In the genomic region with DNA sequence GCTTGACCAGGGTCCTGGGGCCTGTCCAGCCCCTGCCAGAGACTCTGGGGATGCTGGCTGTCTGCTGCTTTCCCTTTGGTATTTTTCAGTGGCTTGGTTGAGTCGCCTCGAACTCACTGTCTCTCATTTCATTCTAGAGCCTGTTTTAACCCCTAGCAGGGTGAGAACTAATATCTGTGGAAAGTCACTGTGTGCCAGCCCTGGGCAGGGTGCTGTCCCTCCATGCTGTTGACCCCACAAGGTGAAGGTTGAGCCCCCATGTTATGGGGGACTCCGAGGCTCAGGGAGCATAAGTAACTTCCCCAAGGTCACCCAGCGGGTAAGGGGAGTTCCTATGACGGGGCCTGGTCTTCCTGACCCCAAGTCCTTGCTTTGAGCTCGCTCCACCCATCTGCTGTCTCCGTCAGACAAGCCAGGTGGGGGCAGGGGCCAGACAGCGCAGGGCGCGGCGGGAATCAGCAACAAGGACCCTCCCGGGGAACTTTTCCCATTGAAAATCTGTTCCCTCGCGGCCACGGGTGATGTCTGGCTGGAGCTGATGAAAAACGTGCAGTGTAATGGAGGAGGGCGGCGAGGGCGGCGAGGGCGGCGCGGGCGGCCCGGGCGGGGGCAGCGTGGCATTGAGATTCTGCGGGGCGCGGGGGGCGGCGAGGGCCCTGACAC, we compare ENCODE assay signal across 8 cellular contexts. TPM values are rescaled to one million over a fixed set of nuclear protein-coding genes. Genes with fewer than 3 reads are reported as not detected.
DNase-seq lines count a peak whose midpoint lies in the region; ATAC-seq and TF ChIP-seq lines count a peak whose summit lies in the region.

No MANE protein-coding gene starts in this region.

- H3K36me3 ChIP-seq in ovary, result no peaks in the 10 kb centered on the region

- TF ChIP-seq CTCF in epithelial cell of esophagus (IDR thresholded peaks at IDR 0.05; ENCODE audit: insufficient read depth, low read depth, low read length, missing control alignments) (no peak), ovary (IDR thresholded peaks at IDR 0.05) (no peak)

- H3K27me3 ChIP-seq in ovary, result no peaks in the 10 kb centered on the region

- peaks cover 9% of the 10 kb centered on the region for H3K4me1 ChIP-seq in ovary (ENCODE audit: insufficient read depth)

- H3K4me3 Mint-ChIP-seq in activated T-cell treated with anti-CD3 and anti-CD28 coated beads, Interleukin-2, amount 50 U/mL, for 24 hours, result peak overlapping the region; percentile 82

- H3K27ac Mint-ChIP-seq in activated T-cell treated with anti-CD3 and anti-CD28 coated beads, Interleukin-2, amount 50 U/mL, for 24 hours, result peak overlapping the region; percentile 86

- no peaks in the 10 kb centered on the region for H3K9me3 Mint-ChIP-seq in activated T-cell treated with anti-CD3 and anti-CD28 coated beads, Interleukin-2, amount 50 U/mL, for 24 hours

- peak overlapping the region; percentile 44 for H3K4me3 ChIP-seq in epithelial cell of esophagus (ENCODE audit: low read length)
- H3K4me3 ChIP-seq in ovary, result peak overlapping the region; percentile 45

- peaks cover 22% of the 10 kb centered on the region for H3K4me1 Mint-ChIP-seq in activated T-cell treated with anti-CD3 and anti-CD28 coated beads, Interleukin-2, amount 50 U/mL, for 24 hours (ENCODE audit: low read depth)

- H3K27ac ChIP-seq in ovary, result no peak overlapping the region

- TF ChIP-seq POLR2A in ovary (IDR thresholded peaks at IDR 0.05), result no peak

- H3K36me3 Mint-ChIP-seq in activated T-cell treated with anti-CD3 and anti-CD28 coated beads, Interleukin-2, amount 50 U/mL, for 24 hours (ENCODE audit: low read depth), result peaks cover 10% of the 10 kb centered on the region

- H3K27me3 Mint-ChIP-seq in activated T-cell treated with anti-CD3 and anti-CD28 coated beads, Interleukin-2, amount 50 U/mL, for 24 hours, result peaks cover 46% of the 10 kb centered on the region

- intact Hi-C loops in ovary (cut with DNase I), result no loop called here

- TF ChIP-seq EP300 in ovary (IDR thresholded peaks at IDR 0.05), result no peak

- no peaks in the 10 kb centered on the region for H3K9me3 ChIP-seq in ovary

- DNase-seq in activated T-cell treated with anti-CD3 and anti-CD28 coated beads, Interleukin-2, amount 50 U/mL, for 24 hours, result peak; percentile 50
- DNase-seq in activated T-cell treated with anti-CD3 and anti-CD28 coated beads for 4 hours, result no peak
- DNase-seq in epithelial cell of esophagus (ENCODE audit: low read depth), result no peak
- DNase-seq in ovary, result peak; percentile 30 to 62 (median 45)
- DNase-seq in NCI-H2107 treated with DMSO at 0.1 percent for 48 hours (lab: John Stamatoyannopoulos, UW; ENCODE audit: unreplicated experiment), result no peak
- no peak for DNase-seq in NCI-H2081 treated with DMSO at 0.1 percent for 48 hours (lab: John Stamatoyannopoulos, UW)

- 2 to 4% (median 3%) methylated on average over 32 of the region's 32 CpGs for WGBS in ovary, 3 donors

- ATAC-seq in SK-N-SH treated with all-trans-retinoic acid at 6 μM for 48 hours (peak; percentile 8), GM19035 (IDR thresholded peaks at IDR 0.05; ENCODE audit: unreplicated experiment) (no peak)

TF ChIP-seq in SK-N-SH treated with all-trans-retinoic acid at 6 μM for 48 hours, 23 proteins besides CTCF, POLR2A, EP300 and RAD21:
- TF ChIP-seq OSR1 (CRISPR knock-in tag; IDR thresholded peaks at IDR 0.05) (no peak), TSHZ2 (CRISPR knock-in tag; IDR thresholded peaks at IDR 0.05) (no peak), GLIS3 (CRISPR knock-in tag; IDR thresholded peaks at IDR 0.05) (no peak), SNAI2 (CRISPR knock-in tag; IDR thresholded peaks at IDR 0.05) (no peak), BACH2 (CRISPR knock-in tag; IDR thresholded peaks at IDR 0.05; ENCODE audit: borderline replicate concordance) (no peak), ZFP30 (CRISPR knock-in tag; IDR thresholded peaks at IDR 0.05) (no peak), ESRRG (CRISPR knock-in tag; IDR thresholded peaks at IDR 0.05) (no peak), RARB (CRISPR knock-in tag; IDR thresholded peaks at IDR 0.05) (no peak), ZC3H10 (CRISPR knock-in tag; IDR thresholded peaks at IDR 0.05) (no peak), ARNTL (CRISPR knock-in tag; IDR thresholded peaks at IDR 0.05; ENCODE audit: borderline replicate concordance, low read depth) (no peak), ZNF70 (CRISPR knock-in tag; IDR thresholded peaks at IDR 0.05) (no peak), CSDC2 (CRISPR knock-in tag; IDR thresholded peaks at IDR 0.05) (no peak), PPARA (CRISPR knock-in tag; IDR thresholded peaks at IDR 0.05; ENCODE audit: borderline replicate concordance) (no peak), ZFP3 (CRISPR knock-in tag; IDR thresholded peaks at IDR 0.05) (no peak)

RNA-seq across cellular contexts. Expression of gene DCAKD, which starts 32.8 kb away (rescaled TPM):
- 10 to 100 TPM; 30.9 to 62.3 (median 48.0) TPM for total RNA-seq in ovary
- polyA plus RNA-seq in ovary, result 10 to 100 TPM; 19.8 to 27.0 TPM

RNA-seq across cellular contexts. Expression of gene NMT1, which starts 42.5 kb away (rescaled TPM):
- total RNA-seq in ovary, result 10 to 100 TPM; 25.5 to 91.4 (median 79.3) TPM
- 10 to 100 TPM; 23.0 to 66.5 TPM for polyA plus RNA-seq in ovary

RNA-seq across cellular contexts. Expression of gene C1QL1, which starts 50.5 kb away (rescaled TPM):
- 1 to 10 TPM in 3 of 7 donors, under 1 TPM in 2, not detected in 2; 0.20 to 6.0 (median 1.1) TPM for total RNA-seq in ovary
- polyA plus RNA-seq in ovary, result under 1 TPM in 1 of 2 donors, not detected in 1; 0.64 TPM

Comparison
In these comparisons a context has a peak if more than half of its experiments do, and no peak if none do; other contexts are left out.
1. DNase-seq: peak in activated T-cell treated with anti-CD3 and anti-CD28 coated beads, Interleukin-2, amount 50 U/mL, for 24 hours (single experiment) and ovary (5 of 5); none in activated T-cell treated with anti-CD3 and anti-CD28 coated beads for 4 hours (single experiment), epithelial cell of esophagus (single experiment), NCI-H2107 treated with DMSO at 0.1 percent for 48 hours (single experiment) and NCI-H2081 treated with DMSO at 0.1 percent for 48 hours (single experiment).